In the genomic region with DNA sequence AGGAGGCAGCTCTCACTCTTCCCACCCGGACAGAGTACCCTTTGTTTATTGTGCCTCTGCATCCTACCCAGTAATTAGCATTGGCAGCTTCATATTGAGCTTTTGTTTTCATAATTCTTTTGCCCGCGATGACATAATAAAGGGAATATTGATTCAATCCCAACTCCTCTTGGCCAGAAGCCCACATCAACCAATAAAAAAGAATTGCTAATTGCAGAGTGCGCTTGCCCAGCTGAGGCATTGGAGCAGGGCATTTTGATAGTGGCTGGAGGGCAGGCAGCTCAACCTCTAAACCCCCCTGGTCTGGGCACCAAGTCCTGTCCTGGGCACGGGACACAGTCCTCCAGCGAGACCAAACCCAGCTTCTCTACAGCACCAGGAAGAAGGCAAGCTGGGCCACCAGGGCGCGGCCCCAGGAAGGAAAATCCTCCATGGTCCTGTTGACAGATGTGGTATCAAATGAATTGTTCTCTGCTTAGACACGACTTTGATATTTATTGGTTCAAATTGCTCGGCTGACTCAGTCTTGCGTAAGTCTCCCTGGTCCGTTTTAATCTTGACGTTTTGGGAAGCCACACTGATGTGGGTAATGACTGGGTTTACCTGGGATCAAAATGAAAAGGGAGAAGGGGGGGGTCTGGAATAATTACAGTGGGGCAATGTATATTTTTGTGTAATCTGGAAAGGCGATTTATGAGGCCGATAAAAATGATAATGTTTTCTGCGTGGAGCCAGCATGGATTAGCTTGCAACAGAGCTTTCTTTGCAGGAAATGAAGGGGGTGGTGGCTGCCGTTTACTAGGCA, we compare ENCODE assay signal across 9 cellular contexts.
DNase-seq lines count a peak whose midpoint lies in the region; ATAC-seq and TF ChIP-seq lines count a peak whose summit lies in the region.
"Had no signal": no experiment of that assay in that cellular context is flagged by ENCODE, and none has a peak within 500 bp of the region (broad histone marks: within the 10 kb centered on the region; RNA-seq: fewer than 3 reads in every experiment).

No MANE protein-coding gene starts in this region.

- H3K4me1 Mint-ChIP-seq in Caco-2 (ENCODE audit: low read depth, unreplicated experiment) (peaks cover 8% of the 10 kb centered on the region), osteocyte (ENCODE audit: unreplicated experiment) (no peaks in the 10 kb centered on the region)
- no peaks in the 10 kb centered on the region for H3K4me1 Mint-ChIP-seq in CD4-positive, alpha-beta T cell (ENCODE audit: low read depth)

- peaks cover 15% of the 10 kb centered on the region; the same call in 1 of the 2 replicates for H3K4me1 ChIP-seq in Caco-2
- H3K4me1 ChIP-seq in left ventricle myocardium inferior = no peaks in the 10 kb centered on the region

- H3K27ac ChIP-seq in left ventricle myocardium inferior (replicated peaks) = no peak overlapping the region
- H3K27ac ChIP-seq in CD4-positive, alpha-beta T cell (ENCODE audit: low read depth, low read length) = no peak overlapping the region
- H3K27ac ChIP-seq: cardiac muscle cell had no signal

- no peaks in the 10 kb centered on the region for H3K36me3 ChIP-seq in Caco-2 (ENCODE audit: control insufficient read depth, insufficient read depth, low read length)
- H3K36me3 ChIP-seq in left ventricle myocardium inferior = no peaks in the 10 kb centered on the region
- H3K36me3 ChIP-seq: cardiac muscle cell had no signal

- no peak for ATAC-seq in HG03432 (IDR thresholded peaks at IDR 0.05; ENCODE audit: unreplicated experiment)
- no peak for ATAC-seq in HG03175 (IDR thresholded peaks at IDR 0.05; ENCODE audit: unreplicated experiment)
- no peak for ATAC-seq in CD4-positive, alpha-beta T cell (ENCODE audit: poor library complexity)

- H3K27me3 Mint-ChIP-seq in Caco-2 (ENCODE audit: insufficient read depth, unreplicated experiment) (no peaks in the 10 kb centered on the region), osteocyte (ENCODE audit: unreplicated experiment) (peaks cover 20% of the 10 kb centered on the region)
- H3K27me3 Mint-ChIP-seq in CD4-positive, alpha-beta T cell = peaks cover 5% of the 10 kb centered on the region

- no TSS peak for BruUV-seq in Caco-2 (replicated peaks; lab: Mats Ljungman, UMichigan)

- H3K9me3 Mint-ChIP-seq in Caco-2 (ENCODE audit: unreplicated experiment) = peaks cover 37% of the 10 kb centered on the region
- peaks cover 8% of the 10 kb centered on the region for H3K9me3 Mint-ChIP-seq in osteocyte (ENCODE audit: unreplicated experiment)
- peaks cover 5% of the 10 kb centered on the region for H3K9me3 Mint-ChIP-seq in CD4-positive, alpha-beta T cell

- H3K9me3 ChIP-seq in Caco-2 (peaks cover 17% of the 10 kb centered on the region), left ventricle myocardium inferior (replicated peaks) (peaks cover 12% of the 10 kb centered on the region)
- H3K9me3 ChIP-seq in CD4-positive, alpha-beta T cell (ENCODE audit: control insufficient read depth, low read length) = peaks cover 5% of the 10 kb centered on the region

- H3K36me3 Mint-ChIP-seq in Caco-2 (ENCODE audit: insufficient read depth, unreplicated experiment) (peaks cover 4% of the 10 kb centered on the region), osteocyte (ENCODE audit: unreplicated experiment) (no peaks in the 10 kb centered on the region)
- H3K36me3 Mint-ChIP-seq in CD4-positive, alpha-beta T cell (ENCODE audit: low read depth) = no peaks in the 10 kb centered on the region

- H3K27me3 ChIP-seq in Caco-2 (replicated peaks; ENCODE audit: control insufficient read depth, insufficient read depth, low read length) (no peaks in the 10 kb centered on the region), left ventricle myocardium inferior (ENCODE audit: low read depth) (peaks cover 26% of the 10 kb centered on the region)
- H3K27me3 ChIP-seq in CD4-positive, alpha-beta T cell (ENCODE audit: control insufficient read depth, insufficient read depth, low read length) = no peaks in the 10 kb centered on the region
- H3K27me3 ChIP-seq: cardiac muscle cell had no signal

- TF ChIP-seq CTCF in Caco-2 (IDR thresholded peaks at IDR 0.05; ENCODE audit: insufficient read depth in 1 of 2, low read depth in 1 of 2, low read length in 1 of 2, severe bottlenecking in 1 of 2, unreplicated experiment in 1 of 2) (no peak), cardiac fibroblast (IDR thresholded peaks at IDR 0.05; ENCODE audit: low read depth, low read length) (no peak), osteocyte (IDR thresholded peaks at IDR 0.05) (no peak), left ventricle myocardium inferior (IDR thresholded peaks at IDR 0.05; ENCODE audit: borderline replicate concordance) (no peak)
- no peak for TF ChIP-seq CTCF in CD4-positive, alpha-beta T cell (IDR thresholded peaks at IDR 0.05)

- H3K4me3 Mint-ChIP-seq in Caco-2 (ENCODE audit: unreplicated experiment) (peak overlapping the region; percentile 8), osteocyte (ENCODE audit: unreplicated experiment) (no peak overlapping the region)
- no peak overlapping the region for H3K4me3 Mint-ChIP-seq in CD4-positive, alpha-beta T cell

- intact Hi-C loops in Caco-2 (cut with micrococcal nuclease; ENCODE audit: unreplicated experiment) = no loop called here
- intact Hi-C loops in left ventricle myocardium inferior (cut with micrococcal nuclease) = no loop called here
- intact Hi-C loops in CD4-positive, alpha-beta T cell (cut with DNase I, micrococcal nuclease) = no loop called here

- peak in 1 of 2 experiments; percentile 9 for DNase-seq in Caco-2
- DNase-seq in NCI-H460 (ENCODE audit: extremely low read depth, low read depth) = peak; percentile 47
- peak; percentile 16 to 60 for DNase-seq in cardiac fibroblast (ENCODE audit: low read depth in 2 of 2)
- peak; percentile 51 for DNase-seq in osteocyte (ENCODE audit: extremely low spot score, unreplicated experiment)
- no peak for DNase-seq in left ventricle myocardium inferior
- DNase-seq in CD4-positive, alpha-beta T cell = no peak

- POLR2A ChIA-PET in Caco-2 (lab: Charles Lee) = no interaction called here
- POLR2A ChIA-PET in CD4-positive, alpha-beta T cell (lab: Charles Lee) = no interaction called here

- CTCF ChIA-PET in Caco-2 (lab: Charles Lee) = no interaction called here
- CTCF ChIA-PET in CD4-positive, alpha-beta T cell (lab: Charles Lee) = no interaction called here

- no peak overlapping the region for H3K4me3 ChIP-seq in Caco-2 (ENCODE audit: low read depth, low read length)
- H3K4me3 ChIP-seq in cardiac fibroblast (replicated peaks in 1 of 2; ENCODE audit: low read depth in 2 of 2, low read length in 2 of 2) = no peak overlapping the region
- no peak overlapping the region for H3K4me3 ChIP-seq in left ventricle myocardium inferior
- H3K4me3 ChIP-seq: cardiac muscle cell had no signal

- H3K27ac Mint-ChIP-seq in Caco-2 (ENCODE audit: unreplicated experiment) = peak overlapping the region; percentile 22
- no peak overlapping the region for H3K27ac Mint-ChIP-seq in osteocyte (ENCODE audit: unreplicated experiment)
- H3K27ac Mint-ChIP-seq in CD4-positive, alpha-beta T cell = no peak overlapping the region

Comparison
In these comparisons a context has a peak if more than half of its experiments do, and no peak if none do; other contexts are left out.
1. DNase-seq: peak in NCI-H460 (single experiment), cardiac fibroblast (2 of 2) and osteocyte (single experiment); none in left ventricle myocardium inferior (single experiment) and CD4-positive, alpha-beta T cell (0 of 10).